Comparison of ENCODE assay signal across 6 cellular contexts in genomic region chr10:101000602-101000991, GRCh38. TPM values are rescaled to one million over a fixed set of nuclear protein-coding genes. Genes with fewer than 3 reads are reported as not detected.
DNase-seq lines count a peak whose midpoint lies in the region; TF ChIP-seq lines count a peak whose summit lies in the region.

No MANE protein-coding gene starts in this region.

- H3K36me3 Mint-ChIP-seq in activated naive CD4-positive, alpha-beta T cell treated with anti-CD3 and anti-CD28 coated beads, Interleukin-2, amount 50 U/mL, for 24 hours: no peaks in the 10 kb centered on the region
- H3K36me3 Mint-ChIP-seq in type B pancreatic cell: peaks cover 4% of the 10 kb centered on the region

- H3K27ac Mint-ChIP-seq in activated naive CD4-positive, alpha-beta T cell treated with anti-CD3 and anti-CD28 coated beads, Interleukin-2, amount 50 U/mL, for 24 hours: no peak overlapping the region
- peak overlapping the region; percentile 90 for H3K27ac Mint-ChIP-seq in type B pancreatic cell

- no peaks in the 10 kb centered on the region for H3K9me3 ChIP-seq in iPS-15b (ENCODE audit: control insufficient read depth, insufficient read depth, low read length)

- H3K9me3 Mint-ChIP-seq in activated naive CD4-positive, alpha-beta T cell treated with anti-CD3 and anti-CD28 coated beads, Interleukin-2, amount 50 U/mL, for 24 hours: no peaks in the 10 kb centered on the region
- H3K9me3 Mint-ChIP-seq in type B pancreatic cell: no peaks in the 10 kb centered on the region

- H3K4me1 Mint-ChIP-seq in activated naive CD4-positive, alpha-beta T cell treated with anti-CD3 and anti-CD28 coated beads, Interleukin-2, amount 50 U/mL, for 24 hours: peaks cover 25% of the 10 kb centered on the region
- peaks cover 16% of the 10 kb centered on the region for H3K4me1 Mint-ChIP-seq in type B pancreatic cell (ENCODE audit: unreplicated experiment)

- H3K36me3 ChIP-seq in iPS-15b (ENCODE audit: control insufficient read depth, insufficient read depth, low read length): peaks cover 10% of the 10 kb centered on the region

- H3K27me3 Mint-ChIP-seq in activated naive CD4-positive, alpha-beta T cell treated with anti-CD3 and anti-CD28 coated beads, Interleukin-2, amount 50 U/mL, for 24 hours: no peaks in the 10 kb centered on the region
- no peaks in the 10 kb centered on the region for H3K27me3 Mint-ChIP-seq in type B pancreatic cell

- no peaks in the 10 kb centered on the region for H3K27me3 ChIP-seq in iPS-15b (ENCODE audit: control insufficient read depth, insufficient read depth, low read length)

- H3K4me1 ChIP-seq in iPS-15b (ENCODE audit: control insufficient read depth, insufficient read depth, low read length): peaks cover 10% of the 10 kb centered on the region

- H3K4me3 Mint-ChIP-seq in activated naive CD4-positive, alpha-beta T cell treated with anti-CD3 and anti-CD28 coated beads, Interleukin-2, amount 50 U/mL, for 24 hours: peak overlapping the region; percentile 80
- peak overlapping the region; percentile 90 for H3K4me3 Mint-ChIP-seq in type B pancreatic cell

- H3K4me3 ChIP-seq in iPS-15b (ENCODE audit: low read depth, low read length): peak overlapping the region; percentile 73

- no peak overlapping the region for H3K9ac ChIP-seq in iPS-15b (ENCODE audit: low read depth, low read length)

- DNase-seq in activated naive CD4-positive, alpha-beta T cell treated with anti-CD3 and anti-CD28 coated beads, Interleukin-2, amount 50 U/mL, for 16 hours: no peak
- no peak for DNase-seq in type B pancreatic cell (ENCODE audit: extremely low spot score, unreplicated experiment)
- no peak for DNase-seq in NCI-H748 (lab: John Stamatoyannopoulos, UW; ENCODE audit: unreplicated experiment)
- DNase-seq in activated CD4-positive, alpha-beta T cell treated with anti-CD3 and anti-CD28 coated beads, Interleukin-2, amount 50 U/mL, for 4 hours: no peak

- TF ChIP-seq CTCF in type B pancreatic cell (conservative IDR thresholded peaks at IDR 0.05): no peak

RNA-seq across cellular contexts. Expression of gene LZTS2, which starts 1.0 kb away (rescaled TPM):
- total RNA-seq in type B pancreatic cell (ENCODE audit: low replicate concordance): 50.2 and 86.6 TPM in 2 replicates

RNA-seq across cellular contexts. Expression of gene TWNK, which starts 13.3 kb away (rescaled TPM):
- total RNA-seq in type B pancreatic cell (ENCODE audit: low replicate concordance): 11.3 and 19.2 TPM in 2 replicates

RNA-seq across cellular contexts. Expression of gene MRPL43, which starts 13.3 kb away (rescaled TPM):
- total RNA-seq in type B pancreatic cell (ENCODE audit: low replicate concordance): 69.7 and 74.2 TPM in 2 replicates

RNA-seq across cellular contexts. Expression of gene PDZD7, which starts 30.3 kb away (rescaled TPM):
- 1.4 and 2.0 TPM in 2 replicates for total RNA-seq in type B pancreatic cell (ENCODE audit: low replicate concordance)

RNA-seq across cellular contexts. Expression of gene SFXN3, which starts 30.4 kb away (rescaled TPM):
- total RNA-seq in type B pancreatic cell (ENCODE audit: low replicate concordance): 15.3 and 25.7 TPM in 2 replicates
